ENCODE assay signal across 25 cellular contexts in genomic region chr15:86609275-86609674, GRCh38.
"Had no signal": no experiment of that assay in that cellular context is flagged by ENCODE, and none has a peak within 500 bp of the region (broad histone marks: within the 10 kb centered on the region; RNA-seq: fewer than 3 reads in every experiment).

No MANE protein-coding gene starts in this region.

- H3K9me3 ChIP-seq: lower lobe of right lung, mucosa of descending colon, right atrium auricular region, spleen, stomach, thyroid gland, vagina had no signal

- H3K27me3 ChIP-seq: neural progenitor cell, right atrium auricular region, spleen, stomach, thyroid gland, vagina had no signal

- H3K4me1 Mint-ChIP-seq: memory B cell, nephron had no signal

- H3K4me3 ChIP-seq: dorsolateral prefrontal cortex, lower lobe of right lung, mucosa of descending colon, neural progenitor cell, right atrium auricular region, spleen, stomach, thyroid gland, vagina had no signal

- H3K36me3 ChIP-seq: lower lobe of right lung, neural progenitor cell, right atrium auricular region, spleen, stomach, thyroid gland, vagina had no signal

- H3K36me3 Mint-ChIP-seq: memory B cell, mesothelial cell of epicardium, neural progenitor cell had no signal

- H3K4me2 ChIP-seq: neural progenitor cell had no signal

- H3K27ac ChIP-seq: dorsolateral prefrontal cortex, lower lobe of right lung, neural progenitor cell, parathyroid adenoma, right atrium auricular region, spleen, stomach, thyroid gland, vagina had no signal

- H2AFZ ChIP-seq: neural progenitor cell, parathyroid adenoma had no signal

- FAIRE-seq: colon, frontal cortex, keratinocyte had no signal

- H3K27me3 Mint-ChIP-seq: memory B cell, progenitor cell of endocrine pancreas had no signal

- H3K9ac ChIP-seq: neural progenitor cell, parathyroid adenoma had no signal

- H3K4me3 Mint-ChIP-seq: memory B cell; mesothelial cell of epicardium; naive thymus-derived CD4-positive, alpha-beta T cell; nephron; neural progenitor cell had no signal

- ATAC-seq: left ventricle myocardium superior; lower lobe of right lung; mucosa of descending colon; naive thymus-derived CD4-positive, alpha-beta T cell; sciatic nerve had no signal

- H3K27ac Mint-ChIP-seq: memory B cell; mesothelial cell of epicardium; naive thymus-derived CD4-positive, alpha-beta T cell; nephron; neural progenitor cell; progenitor cell of endocrine pancreas had no signal

- H3K4me1 ChIP-seq: lower lobe of right lung, parathyroid adenoma, right atrium auricular region, stomach, thyroid gland, vagina had no signal

- H3K9me3 Mint-ChIP-seq: nephron, neural progenitor cell had no signal

- H3K79me2 ChIP-seq: parathyroid adenoma had no signal

- DNase-seq: dorsolateral prefrontal cortex; effector CD4-positive, alpha-beta T cell; left ventricle myocardium superior; lower lobe of right lung; mucosa of descending colon; naive thymus-derived CD4-positive, alpha-beta T cell; spleen; stimulated activated CD4-positive, alpha-beta T cell treated with anti-CD3 and anti-CD28 coated beads, Interleukin-2, amount 100 ng/mL, for 48 hours; stimulated activated CD8-positive, alpha-beta memory T cell treated with anti-CD3 and anti-CD28 coated beads, Interleukin-4, amount 100 ng/mL, for 48 hours; stimulated activated naive CD4-positive, alpha-beta T cell treated with Interleukin-2 at 50 U/mL for 16 hours; stomach; thyroid gland; trophoblast cell had no signal
